In the genomic region with DNA sequence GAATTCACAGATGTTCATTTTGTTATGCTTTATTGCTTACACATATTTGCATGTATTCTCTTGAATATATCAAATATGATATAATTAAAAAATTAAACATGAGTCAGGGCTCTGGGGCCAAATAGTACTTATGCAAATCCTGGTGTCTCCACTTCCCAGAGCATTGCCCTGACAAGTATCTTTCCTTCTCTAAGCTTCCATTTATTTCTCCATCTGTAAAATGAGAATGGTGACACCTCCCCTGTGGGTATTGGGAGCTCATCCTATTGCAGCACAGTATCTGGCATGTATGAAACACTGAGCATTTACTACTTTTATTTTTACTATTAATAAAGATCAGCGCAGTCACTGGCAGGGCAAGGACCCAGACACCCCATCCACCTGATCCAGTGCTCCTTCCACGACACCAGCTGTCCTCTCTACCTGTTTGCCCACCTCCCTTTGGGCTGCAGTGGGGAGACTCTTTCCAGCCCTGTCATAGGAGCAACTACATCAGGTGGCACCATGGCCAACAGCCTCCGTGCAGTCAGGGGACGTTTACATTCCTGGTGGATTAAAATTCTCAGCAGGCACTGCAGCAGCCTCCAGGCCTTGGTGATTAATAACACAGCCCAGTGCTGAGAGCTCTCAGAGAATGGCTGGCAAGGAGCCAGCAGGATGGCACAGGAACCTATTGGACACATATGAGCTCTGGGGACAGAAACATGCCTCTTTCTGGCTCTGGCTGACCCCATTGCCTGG, we compare ENCODE assay signal across 9 cellular contexts.
DNase-seq lines count a peak whose midpoint lies in the region; ATAC-seq, FAIRE-seq and TF ChIP-seq lines count a peak whose summit lies in the region.
"Had no signal": no experiment of that assay in that cellular context is flagged by ENCODE, and none has a peak within 500 bp of the region (broad histone marks: within the 10 kb centered on the region; RNA-seq: fewer than 3 reads in every experiment).

No MANE protein-coding gene starts in this region.

- H3K27me3 ChIP-seq in adrenal gland (no peaks in the 10 kb centered on the region), keratinocyte (ENCODE audit: control insufficient read depth, extremely low read depth, insufficient read depth, low read length) (no peaks in the 10 kb centered on the region)

- no peaks in the 10 kb centered on the region for H3K4me1 ChIP-seq in adrenal gland (replicated peaks in 1 of 2)
- H3K4me1 ChIP-seq in keratinocyte (ENCODE audit: control insufficient read depth, extremely low read depth, insufficient read depth, low read length) = peaks cover 8% of the 10 kb centered on the region

- H3K9ac ChIP-seq in keratinocyte (ENCODE audit: control insufficient read depth, extremely low read depth, insufficient read depth, low read length) = no peak overlapping the region

- peak; percentile 90 for FAIRE-seq in keratinocyte (lab: Jason Lieb, UNC)

- H3K4me3 ChIP-seq in adrenal gland (no peak overlapping the region), keratinocyte (ENCODE audit: control insufficient read depth in 2 of 3, extremely low read depth in 1 of 3, insufficient read depth in 2 of 3, low read depth in 1 of 3, low read length in 3 of 3) (no peak overlapping the region)
- H3K4me3 ChIP-seq: skin epidermis had no signal

- no peak for TF ChIP-seq POLR2A in adrenal gland (IDR thresholded peaks at IDR 0.05)

- ATAC-seq in HG02759 (IDR thresholded peaks at IDR 0.05; ENCODE audit: unreplicated experiment) = no peak
- no peak for ATAC-seq in GM21786 (IDR thresholded peaks at IDR 0.05; ENCODE audit: unreplicated experiment)
- ATAC-seq in HG02840 (IDR thresholded peaks at IDR 0.05; ENCODE audit: low FRiP score, unreplicated experiment) = no peak

- no peak overlapping the region for H3K27ac ChIP-seq in adrenal gland
- no peak overlapping the region for H3K27ac ChIP-seq in keratinocyte (ENCODE audit: control insufficient read depth, insufficient read depth, low read length)

- intact Hi-C loops in adrenal gland (cut with DNase I) = no loop called here

- no peaks in the 10 kb centered on the region for H3K9me1 ChIP-seq in keratinocyte (ENCODE audit: control insufficient read depth, extremely low read depth, insufficient read depth, low read length)

- DNase-seq in COLO829 (ENCODE audit: low spot score) (peak; percentile 31), M059J (ENCODE audit: low read depth) (peak; percentile 98), adrenal gland (peak in 5 of 7 donors; percentile 19 to 77 (median 52)), keratinocyte (ENCODE audit: low read depth, low spot score) (peak; percentile 83), NCI-H226 (no peak)

- dilution Hi-C loops in keratinocyte (cut with MboI; ENCODE audit: extremely low pct_ligation_motif_present, low sequenced_read_pairs) = no loop called here

- no peaks in the 10 kb centered on the region for H3K9me3 ChIP-seq in adrenal gland (replicated peaks in 1 of 3)
- H3K9me3 ChIP-seq in keratinocyte (ENCODE audit: control insufficient read depth, low read depth, low read length) = no peaks in the 10 kb centered on the region

- H3K79me2 ChIP-seq in keratinocyte (ENCODE audit: control insufficient read depth, insufficient read depth, low read length) = no peaks in the 10 kb centered on the region

- H3K4me2 ChIP-seq in keratinocyte (ENCODE audit: control insufficient read depth, extremely low read depth, insufficient read depth, low read depth, low read length) = peak overlapping the region; percentile 15

- H3K36me3 ChIP-seq in adrenal gland (replicated peaks in 1 of 2) = no peaks in the 10 kb centered on the region
- H3K36me3 ChIP-seq in keratinocyte (ENCODE audit: control insufficient read depth in 2 of 2, extremely low read depth in 1 of 2, insufficient read depth in 2 of 2, low read length in 2 of 2) = no peaks in the 10 kb centered on the region

- no peak overlapping the region for H2AFZ ChIP-seq in keratinocyte (ENCODE audit: control insufficient read depth, low read length)

- no peaks in the 10 kb centered on the region for H4K20me1 ChIP-seq in keratinocyte (ENCODE audit: control insufficient read depth, extremely low read depth, insufficient read depth, low read length)

- WGBS in adrenal gland, 4 donors = 58 to 73% (median 62%) methylated on average over 4 of the region's 4 CpGs

- TF ChIP-seq CTCF in adrenal gland (IDR thresholded peaks at IDR 0.05) = no peak
- no peak for TF ChIP-seq CTCF in keratinocyte (optimal IDR thresholded peaks at IDR 0.05 in 1 of 3, IDR thresholded peaks at IDR 0.05 in 1 of 3, conservative IDR thresholded peaks at IDR 0.05 in 1 of 3; ENCODE audit: extremely low read depth in 1 of 3, insufficient read depth in 2 of 3, low read length in 3 of 3)
